In genomic region chr4:130028552-130028951, GRCh38 we compare ENCODE assay signal across 10 cellular contexts.
DNase-seq lines count a peak whose midpoint lies in the region; ATAC-seq and TF ChIP-seq lines count a peak whose summit lies in the region.
"Had no signal": no experiment of that assay in that cellular context is flagged by ENCODE, and none has a peak within 500 bp of the region (broad histone marks: within the 10 kb centered on the region; RNA-seq: fewer than 3 reads in every experiment).

No MANE protein-coding gene starts in this region.

- no peaks in the 10 kb centered on the region for H4K20me1 ChIP-seq in BLaER1

- 0 out of 2 replicates have a peak overlapping the region, but pooled peaks have one; percentile 9 for H3K4me2 ChIP-seq in BLaER1

- POLR2A ChIA-PET in Caco-2 (lab: Charles Lee): no interaction called here
- POLR2A ChIA-PET in activated CD4-positive, alpha-beta memory T cell treated with anti-CD3 and anti-CD28 coated beads, Interleukin-2, amount 10 ng/mL, durations not matched to agents 7 days and 5 days (lab: Charles Lee): no interaction called here

- no peak for TF ChIP-seq CTCF in Caco-2 (IDR thresholded peaks at IDR 0.05; ENCODE audit: insufficient read depth in 1 of 2, low read depth in 1 of 2, low read length in 1 of 2, severe bottlenecking in 1 of 2, unreplicated experiment in 1 of 2)
- TF ChIP-seq CTCF in body of pancreas (IDR thresholded peaks at IDR 0.05): no peak

- CTCF ChIA-PET in Caco-2 (lab: Charles Lee): no interaction called here
- CTCF ChIA-PET in activated CD4-positive, alpha-beta memory T cell treated with anti-CD3 and anti-CD28 coated beads, Interleukin-2, amount 10 ng/mL, durations not matched to agents 7 days and 5 days (lab: Charles Lee): no interaction called here

- H3K9ac ChIP-seq in BLaER1: no peak overlapping the region

- H3K27ac ChIP-seq in BLaER1: no peak overlapping the region
- H3K27ac ChIP-seq in body of pancreas: no peak overlapping the region

- 32 to 33% methylated on average over 3 of the region's 3 CpGs for WGBS in body of pancreas, 2 donors

- peak; percentile 83 for ATAC-seq in GM19438 (IDR thresholded peaks at IDR 0.05; ENCODE audit: low read depth, unreplicated experiment)
- ATAC-seq in HG03060 (IDR thresholded peaks at IDR 0.05; ENCODE audit: low read depth, unreplicated experiment): peak; percentile 90
- no peak for ATAC-seq in body of pancreas
- no peak for ATAC-seq in SK-N-SH treated with all-trans-retinoic acid at 6 μM for 48 hours
- ATAC-seq: stimulated activated naive CD8-positive, alpha-beta T cell treated with anti-CD3 and anti-CD28 coated beads, Interleukin-15, amount 100 ng/mL, for 72 hours had no signal

- H3K4me1 Mint-ChIP-seq in Caco-2 (ENCODE audit: low read depth, unreplicated experiment): no peaks in the 10 kb centered on the region
- H3K4me1 Mint-ChIP-seq in activated CD4-positive, alpha-beta memory T cell treated with anti-CD3 and anti-CD28 coated beads, Interleukin-2, amount 10 ng/mL, durations not matched to agents 7 days and 5 days: no peaks in the 10 kb centered on the region
- H3K4me1 Mint-ChIP-seq: stimulated activated naive CD8-positive, alpha-beta T cell treated with anti-CD3 and anti-CD28 coated beads, Interleukin-15, amount 100 ng/mL, for 72 hours had no signal

- no peak for TF ChIP-seq POLR2A in body of pancreas (IDR thresholded peaks at IDR 0.05)

- no peaks in the 10 kb centered on the region for H3K36me3 ChIP-seq in BLaER1
- H3K36me3 ChIP-seq in Caco-2 (ENCODE audit: control insufficient read depth, insufficient read depth, low read length): no peaks in the 10 kb centered on the region
- no peaks in the 10 kb centered on the region for H3K36me3 ChIP-seq in body of pancreas (replicated peaks in 1 of 2; ENCODE audit: insufficient read depth in 1 of 2, low read depth in 2 of 2)

- H3K27me3 ChIP-seq in BLaER1 (no peaks in the 10 kb centered on the region), Caco-2 (replicated peaks; ENCODE audit: control insufficient read depth, insufficient read depth, low read length) (no peaks in the 10 kb centered on the region), body of pancreas (no peaks in the 10 kb centered on the region)

- no peaks in the 10 kb centered on the region for H3K9me3 Mint-ChIP-seq in Caco-2 (ENCODE audit: unreplicated experiment)
- H3K9me3 Mint-ChIP-seq in activated CD4-positive, alpha-beta memory T cell treated with anti-CD3 and anti-CD28 coated beads, Interleukin-2, amount 10 ng/mL, durations not matched to agents 7 days and 5 days: peaks cover 2% of the 10 kb centered on the region

- H3K27ac Mint-ChIP-seq in Caco-2 (ENCODE audit: unreplicated experiment): no peak overlapping the region
- H3K27ac Mint-ChIP-seq in activated CD4-positive, alpha-beta memory T cell treated with anti-CD3 and anti-CD28 coated beads, Interleukin-2, amount 10 ng/mL, durations not matched to agents 7 days and 5 days: no peak overlapping the region
- H3K27ac Mint-ChIP-seq: stimulated activated naive CD8-positive, alpha-beta T cell treated with anti-CD3 and anti-CD28 coated beads, Interleukin-15, amount 100 ng/mL, for 72 hours had no signal

- H3K4me1 ChIP-seq in BLaER1 (peaks cover 5% of the 10 kb centered on the region; the same call in 1 of the 2 replicates), Caco-2 (no peaks in the 10 kb centered on the region), body of pancreas (no peaks in the 10 kb centered on the region)

- H3K9me3 ChIP-seq in BLaER1: no peaks in the 10 kb centered on the region
- no peaks in the 10 kb centered on the region for H3K9me3 ChIP-seq in Caco-2
- no peaks in the 10 kb centered on the region for H3K9me3 ChIP-seq in body of pancreas

- H3K4me3 ChIP-seq in BLaER1 (no peak overlapping the region), Caco-2 (ENCODE audit: low read depth, low read length) (no peak overlapping the region), body of pancreas (no peak overlapping the region)

- H3K36me3 Mint-ChIP-seq in Caco-2 (ENCODE audit: insufficient read depth, unreplicated experiment): no peaks in the 10 kb centered on the region
- H3K36me3 Mint-ChIP-seq in activated CD4-positive, alpha-beta memory T cell treated with anti-CD3 and anti-CD28 coated beads, Interleukin-2, amount 10 ng/mL, durations not matched to agents 7 days and 5 days (ENCODE audit: low read depth): no peaks in the 10 kb centered on the region

- no peaks in the 10 kb centered on the region for H3K27me3 Mint-ChIP-seq in Caco-2 (ENCODE audit: insufficient read depth, unreplicated experiment)
- H3K27me3 Mint-ChIP-seq in activated CD4-positive, alpha-beta memory T cell treated with anti-CD3 and anti-CD28 coated beads, Interleukin-2, amount 10 ng/mL, durations not matched to agents 7 days and 5 days: no peaks in the 10 kb centered on the region
- H3K27me3 Mint-ChIP-seq: stimulated activated naive CD8-positive, alpha-beta T cell treated with anti-CD3 and anti-CD28 coated beads, Interleukin-15, amount 100 ng/mL, for 72 hours had no signal

- no TSS peak for BruUV-seq in Caco-2 (replicated peaks; lab: Mats Ljungman, UMichigan)

- intact Hi-C loops in Caco-2 (cut with micrococcal nuclease; ENCODE audit: unreplicated experiment): no loop called here
- intact Hi-C loops in body of pancreas (cut with DNase I): no loop called here

- H3K4me3 Mint-ChIP-seq in Caco-2 (ENCODE audit: unreplicated experiment): no peak overlapping the region
- H3K4me3 Mint-ChIP-seq in activated CD4-positive, alpha-beta memory T cell treated with anti-CD3 and anti-CD28 coated beads, Interleukin-2, amount 10 ng/mL, durations not matched to agents 7 days and 5 days: no peak overlapping the region
- H3K4me3 Mint-ChIP-seq: stimulated activated naive CD8-positive, alpha-beta T cell treated with anti-CD3 and anti-CD28 coated beads, Interleukin-15, amount 100 ng/mL, for 72 hours had no signal

- peak; percentile 77 for DNase-seq in NOMO-1 treated with dmso at 0.1 percent for 144 hours (lab: John Stamatoyannopoulos, UW; ENCODE audit: unreplicated experiment)
- DNase-seq in Caco-2: no peak
- DNase-seq in activated CD4-positive, alpha-beta memory T cell treated with anti-CD3 and anti-CD28 coated beads, Interleukin-2, amount 10 ng/mL, durations not matched to agents 7 days and 5 days: no peak
- no peak for DNase-seq in body of pancreas
- DNase-seq: effector memory CD4-positive, alpha-beta T cell; stimulated activated naive CD8-positive, alpha-beta T cell treated with anti-CD3 and anti-CD28 coated beads, Interleukin-15, amount 100 ng/mL, for 72 hours had no signal

TF ChIP-seq in SK-N-SH treated with all-trans-retinoic acid at 6 μM for 48 hours, 23 proteins besides CTCF, POLR2A, EP300 and RAD21:
- TF ChIP-seq TSHZ2 (CRISPR knock-in tag; IDR thresholded peaks at IDR 0.05): no peak
- TF ChIP-seq, protein P1, sequence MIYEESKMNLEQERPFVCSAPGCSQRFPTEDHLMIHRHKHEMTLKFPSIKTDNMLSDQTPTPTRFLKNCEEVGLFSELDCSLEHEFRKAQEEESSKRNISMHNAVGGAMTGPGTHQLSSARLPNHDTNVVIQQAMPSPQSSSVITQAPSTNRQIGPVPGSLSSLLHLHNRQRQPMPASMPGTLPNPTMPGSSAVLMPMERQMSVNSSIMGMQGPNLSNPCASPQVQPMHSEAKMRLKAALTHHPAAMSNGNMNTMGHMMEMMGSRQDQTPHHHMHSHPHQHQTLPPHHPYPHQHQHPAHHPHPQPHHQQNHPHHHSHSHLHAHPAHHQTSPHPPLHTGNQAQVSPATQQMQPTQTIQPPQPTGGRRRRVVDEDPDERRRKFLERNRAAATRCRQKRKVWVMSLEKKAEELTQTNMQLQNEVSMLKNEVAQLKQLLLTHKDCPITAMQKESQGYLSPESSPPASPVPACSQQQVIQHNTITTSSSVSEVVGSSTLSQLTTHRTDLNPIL (CRISPR knock-in tag; IDR thresholded peaks at IDR 0.05; ENCODE audit: low read depth): no peak
- TF ChIP-seq TOX (CRISPR knock-in tag; IDR thresholded peaks at IDR 0.05; ENCODE audit: borderline replicate concordance): no peak
- TF ChIP-seq BACH2 (CRISPR knock-in tag; IDR thresholded peaks at IDR 0.05; ENCODE audit: borderline replicate concordance): no peak
- TF ChIP-seq SNAI2 (CRISPR knock-in tag; IDR thresholded peaks at IDR 0.05): no peak
- no peak for TF ChIP-seq ZNF8 (CRISPR knock-in tag; IDR thresholded peaks at IDR 0.05)
- no peak for TF ChIP-seq ISL1 (CRISPR knock-in tag; IDR thresholded peaks at IDR 0.05)
- no peak for TF ChIP-seq ZFP3 (CRISPR knock-in tag; IDR thresholded peaks at IDR 0.05)
- no peak for TF ChIP-seq OSR1 (CRISPR knock-in tag; IDR thresholded peaks at IDR 0.05)
- no peak for TF ChIP-seq ZFP30 (CRISPR knock-in tag; IDR thresholded peaks at IDR 0.05)

Comparison
In these comparisons a context has a peak if more than half of its experiments do, and no peak if none do; other contexts are left out.
1. ATAC-seq: peak in GM19438 (single experiment) and HG03060 (single experiment); none in body of pancreas (single experiment) and SK-N-SH treated with all-trans-retinoic acid at 6 μM for 48 hours (single experiment).